Comparison of ENCODE assay signal across 7 cellular contexts in genomic region chr11:105862736-105863367, GRCh38.
DNase-seq lines count a peak whose midpoint lies in the region; ATAC-seq and TF ChIP-seq lines count a peak whose summit lies in the region.

No MANE protein-coding gene starts in this region.

- H3K9me3 ChIP-seq in H9 (ENCODE audit: control insufficient read depth, low read depth, low read length) = no peaks in the 10 kb centered on the region
- H3K9me3 ChIP-seq in T-helper 17 cell (ENCODE audit: control insufficient read depth, low read length, poor library complexity, severe bottlenecking) = no peaks in the 10 kb centered on the region
- no peaks in the 10 kb centered on the region for H3K9me3 ChIP-seq in gastroesophageal sphincter

- H3K4me1 Mint-ChIP-seq in H9 = peaks cover 10 to 15% of the 10 kb centered on the region in 2 experiments
- H3K4me1 Mint-ChIP-seq in T-helper 17 cell = peaks cover 2% of the 10 kb centered on the region

- no peak overlapping the region for H3K4me3 ChIP-seq in gastroesophageal sphincter

- H2BK120ac ChIP-seq in H9 (ENCODE audit: low read depth, low read length, poor library complexity, severe bottlenecking) = no peak overlapping the region

- H4K8ac ChIP-seq in H9 (replicated peaks; ENCODE audit: insufficient read length, low read depth, low read length) = no peak overlapping the region

- no peak overlapping the region for H3K4me3 Mint-ChIP-seq in H9
- H3K4me3 Mint-ChIP-seq in T-helper 17 cell = no peak overlapping the region

- H3K79me1 ChIP-seq in H9 (ENCODE audit: insufficient read depth, low read depth, low read length, poor library complexity, severe bottlenecking) = no peaks in the 10 kb centered on the region

- H3K4me2 ChIP-seq in H9 (ENCODE audit: insufficient read depth, insufficient read length, low read length) = no peak overlapping the region

- ATAC-seq in T-helper 17 cell = peak; percentile 60
- no peak for ATAC-seq in gastroesophageal sphincter

- H3K9ac ChIP-seq in H9 (ENCODE audit: extremely low read depth, insufficient read length, low read length) = no peak overlapping the region

- no peak overlapping the region for H3K56ac ChIP-seq in H9 (ENCODE audit: insufficient read length, low read depth, low read length)

- H3K27me3 ChIP-seq in H9 (ENCODE audit: insufficient read depth, low read length) (no peaks in the 10 kb centered on the region), gastroesophageal sphincter (no peaks in the 10 kb centered on the region)

- H3K9me3 Mint-ChIP-seq in H9 = no peaks in the 10 kb centered on the region

- no peak overlapping the region for H3K4ac ChIP-seq in H9 (ENCODE audit: low read depth, low read length)

- no peak overlapping the region for H2AK5ac ChIP-seq in H9 (ENCODE audit: insufficient read length, low read length)

- peak; percentile 65 for DNase-seq in GM03348 (ENCODE audit: low spot score)
- DNase-seq in H9 = no peak
- peak; percentile 63 for DNase-seq in NCI-H1092 treated with DMSO at 0.1 percent for 48 hours (lab: John Stamatoyannopoulos, UW)
- no peak for DNase-seq in T-helper 17 cell
- DNase-seq in smooth muscle cell of the brain vasculature (ENCODE audit: low read depth, low spot score) = peak; percentile 51
- no peak for DNase-seq in posterior vena cava (ENCODE audit: low spot score)

- TF ChIP-seq CTCF in H9 (conservative IDR thresholded peaks at IDR 0.05) = peak; percentile 84
- peak; percentile 34 to 63 (median 54) for TF ChIP-seq CTCF in gastroesophageal sphincter (IDR thresholded peaks at IDR 0.05)

- no peak overlapping the region for H3K23ac ChIP-seq in H9 (ENCODE audit: insufficient read length, low read depth, low read length)

- H4K5ac ChIP-seq in H9 (ENCODE audit: insufficient read length, low read depth, low read length) = no peak overlapping the region

- H4K91ac ChIP-seq in H9 (ENCODE audit: insufficient read length, low read depth, low read length) = no peak overlapping the region

- TF ChIP-seq EP300 in gastroesophageal sphincter (IDR thresholded peaks at IDR 0.05) = no peak

- H2BK15ac ChIP-seq in H9 (ENCODE audit: low read depth, low read length) = no peak overlapping the region

- no CpG with 5 or more reads among the region's 3 CpGs for WGBS in H9 (ENCODE audit: extremely low coverage, insufficient read length, low lambda C conversion rate)
- 19 to 27% methylated on average over 3 of the region's 3 CpGs for WGBS in gastroesophageal sphincter (ENCODE audit: low coverage in 1 of 2), 2 donors

- H3K79me2 ChIP-seq in H9 (ENCODE audit: insufficient read depth, low read length) = no peaks in the 10 kb centered on the region

- intact Hi-C loops in posterior vena cava (cut with DNase I) = no loop called here

- H3K27ac Mint-ChIP-seq in H9 = no peak overlapping the region
- H3K27ac Mint-ChIP-seq in T-helper 17 cell = no peak overlapping the region

- H2BK12ac ChIP-seq in H9 (ENCODE audit: insufficient read length, low read depth, low read length) = no peak overlapping the region

- H3K4me1 ChIP-seq in H9 (ENCODE audit: insufficient read depth, low read length) (peaks cover 3% of the 10 kb centered on the region; the same call in 1 of the 2 replicates), gastroesophageal sphincter (no peaks in the 10 kb centered on the region)

- H3K36me3 Mint-ChIP-seq in H9 (ENCODE audit: insufficient read depth in 1 of 3, low read depth in 3 of 3) = no peaks in the 10 kb centered on the region
- no peaks in the 10 kb centered on the region for H3K36me3 Mint-ChIP-seq in T-helper 17 cell (ENCODE audit: low read depth)

- H2BK20ac ChIP-seq in H9 (ENCODE audit: low read depth, low read length, poor library complexity, severe bottlenecking) = no peak overlapping the region

- no peak overlapping the region for H2AFZ ChIP-seq in H9 (ENCODE audit: low read length)

- H3K27ac ChIP-seq in H9 (ENCODE audit: insufficient read length, low read depth, low read length) (no peak overlapping the region), gastroesophageal sphincter (no peak overlapping the region)

- H4K20me1 ChIP-seq in H9 (ENCODE audit: control insufficient read depth, insufficient read depth, insufficient read length) = no peaks in the 10 kb centered on the region

- H3K23me2 ChIP-seq in H9 (ENCODE audit: insufficient read length, low read depth, low read length, poor library complexity, severe bottlenecking) = no peaks in the 10 kb centered on the region

- no peak for TF ChIP-seq POLR2A in gastroesophageal sphincter (IDR thresholded peaks at IDR 0.05)

- H3K27me3 Mint-ChIP-seq in H9 (ENCODE audit: low read depth) (no peaks in the 10 kb centered on the region), T-helper 17 cell (peaks cover 34% of the 10 kb centered on the region)

- H3K36me3 ChIP-seq in gastroesophageal sphincter = no peaks in the 10 kb centered on the region

- H2BK5ac ChIP-seq in H9 (ENCODE audit: insufficient read length, low read length) = no peak overlapping the region

- H3K18ac ChIP-seq in H9 (ENCODE audit: insufficient read length, low read depth, low read length) = no peak overlapping the region

- H3K14ac ChIP-seq in H9 (ENCODE audit: insufficient read depth, low read length) = no peak overlapping the region

- no peak overlapping the region for H3T11ph ChIP-seq in H9 (ENCODE audit: low read length)

Comparison
In these comparisons a context has a peak if more than half of its experiments do, and no peak if none do; other contexts are left out.
1. DNase-seq: peak in GM03348 (single experiment), NCI-H1092 treated with DMSO at 0.1 percent for 48 hours (single experiment) and smooth muscle cell of the brain vasculature (single experiment); none in H9 (single experiment), T-helper 17 cell (0 of 3) and posterior vena cava (single experiment).